8 cellular contexts compared by ENCODE assay signal in the genomic region with DNA sequence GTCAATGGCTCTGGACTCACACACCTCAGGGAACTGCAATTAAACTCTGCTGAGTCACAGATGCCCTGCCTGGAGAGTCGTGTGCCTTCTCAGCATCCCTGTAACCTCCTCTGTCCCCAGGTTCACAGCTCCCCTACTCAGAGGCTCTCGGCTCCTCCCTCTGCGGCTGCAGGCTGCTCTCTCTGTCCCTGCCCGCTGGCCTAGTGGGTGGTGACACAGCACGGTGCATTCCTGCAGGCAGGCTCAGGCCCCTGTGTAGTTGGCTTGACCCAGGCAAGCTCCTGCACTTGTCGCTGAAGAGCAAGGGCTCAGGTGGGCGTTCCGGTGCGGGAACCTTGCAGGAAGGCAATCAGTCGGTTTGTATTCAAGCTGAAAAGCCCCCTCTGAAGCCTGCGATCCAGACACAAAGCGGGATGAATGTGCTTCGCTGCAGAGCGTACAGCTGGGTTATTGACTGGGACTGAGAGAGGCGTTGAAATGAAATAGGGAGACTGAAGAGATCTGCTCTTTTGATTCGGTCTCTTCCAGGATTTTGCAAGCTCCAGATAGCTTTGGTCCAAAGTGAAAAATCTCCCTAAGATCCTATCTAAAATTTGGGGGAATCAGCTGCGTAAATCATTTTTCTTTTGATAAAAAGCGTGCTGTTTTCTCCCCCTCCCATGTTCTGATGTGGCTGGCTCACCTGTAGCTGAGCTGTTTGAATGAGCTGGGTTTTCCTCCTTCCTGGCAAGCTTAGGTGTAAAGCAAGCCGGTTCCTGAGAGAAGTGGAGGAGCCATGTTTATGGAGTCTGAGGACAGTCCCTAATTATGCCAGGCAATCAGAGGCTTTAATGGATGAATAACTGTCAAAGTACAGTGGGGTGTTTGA.
DNase-seq lines count a peak whose midpoint lies in the region; ATAC-seq and TF ChIP-seq lines count a peak whose summit lies in the region.

No MANE protein-coding gene starts in this region.

- H3K4me3 ChIP-seq in NT2/D1 (ENCODE audit: insufficient read length, low read depth) = no peak overlapping the region
- H3K4me3 ChIP-seq in iPS-11a (ENCODE audit: low read depth, low read length) = peak overlapping the region; percentile 9
- H3K4me3 ChIP-seq in aorta (ENCODE audit: low read length in 2 of 2) = no peak overlapping the region

- H3K4me1 ChIP-seq in NT2/D1 (ENCODE audit: insufficient read depth, insufficient read length) = no peaks in the 10 kb centered on the region
- H3K4me1 ChIP-seq in aorta (ENCODE audit: control insufficient read depth in 1 of 2, insufficient read depth in 2 of 2, low read length in 2 of 2) = no peaks in the 10 kb centered on the region

- H3K36me3 ChIP-seq in NT2/D1 (ENCODE audit: insufficient read depth, insufficient read length, low read length) (no peaks in the 10 kb centered on the region), aorta (ENCODE audit: control insufficient read depth in 1 of 2, insufficient read depth in 2 of 2, low read length in 1 of 2) (no peaks in the 10 kb centered on the region)

- no peak overlapping the region for H3K9ac ChIP-seq in NT2/D1 (ENCODE audit: insufficient read length, low read depth)

- ATAC-seq in aorta (ENCODE audit: low FRiP score) (no peak), GM21723 (IDR thresholded peaks at IDR 0.05; ENCODE audit: unreplicated experiment) (no peak)

- CTCF ChIA-PET in MCF 10A (lab: Yijun Ruan, JAX) = interaction anchor here (0.8 to 2.1 kb wide), 2 partner anchors 16 to 75 kb away, joined by 3 to 9 read pairs; no protein-coding TSS in a partner anchor

- no peaks in the 10 kb centered on the region for H3K9me3 Mint-ChIP-seq in MCF 10A (ENCODE audit: unreplicated experiment)

- WGBS in aorta, 2 donors = 59 to 62% methylated on average over 19 of the region's 19 CpGs

- no peaks in the 10 kb centered on the region for H3K4me1 Mint-ChIP-seq in MCF 10A (ENCODE audit: insufficient read depth, unreplicated experiment)

- intact Hi-C loops in MCF 10A (cut with micrococcal nuclease) = no loop called here
- intact Hi-C loops in aorta (cut with DNase I) = no loop called here

- H3K4me3 Mint-ChIP-seq in MCF 10A (ENCODE audit: unreplicated experiment) = no peak overlapping the region

- peak; percentile 9 to 31 for DNase-seq in T47D (ENCODE audit: low read depth in 1 of 2, low spot score in 1 of 2)
- DNase-seq in MCF 10A (ENCODE audit: unreplicated experiment) = no peak
- peak; percentile 44 for DNase-seq in NT2/D1 (ENCODE audit: low read depth, low spot score)
- peak; percentile 44 to 71 for DNase-seq in aorta
- DNase-seq in ACHN = no peak
- DNase-seq in UCSD-AML1 (lab: John Stamatoyannopoulos, UW; ENCODE audit: unreplicated experiment) = no peak

- H3K27ac ChIP-seq in aorta (ENCODE audit: low read depth in 1 of 2, low read length in 2 of 2) = no peak overlapping the region

- POLR2A ChIA-PET in MCF 10A (lab: Yijun Ruan, JAX) = no interaction called here

- no peak overlapping the region for H3K27ac Mint-ChIP-seq in MCF 10A (ENCODE audit: low read depth, unreplicated experiment)

- H3K9me3 ChIP-seq in NT2/D1 (ENCODE audit: insufficient read depth, low read length) (no peaks in the 10 kb centered on the region), aorta (ENCODE audit: control insufficient read depth, low read length) (no peaks in the 10 kb centered on the region)

- H3K36me3 Mint-ChIP-seq in MCF 10A (ENCODE audit: insufficient read depth, unreplicated experiment) = no peaks in the 10 kb centered on the region

- peaks cover 5% of the 10 kb centered on the region for H3K27me3 ChIP-seq in NT2/D1 (ENCODE audit: insufficient read depth, insufficient read length)
- no peaks in the 10 kb centered on the region for H3K27me3 ChIP-seq in aorta (ENCODE audit: control insufficient read depth in 1 of 2, insufficient read depth in 2 of 2, low read length in 1 of 2)

- no TSS peak for BruUV-seq in MCF 10A (replicated peaks; lab: Mats Ljungman, UMichigan)

- in situ Hi-C loops in T47D (cut with HindIII; ENCODE audit: low pct_unique_long_range_greater_than_20kb, low sequenced_read_pairs) = no loop called here
- in situ Hi-C loops in ACHN (cut with HindIII; ENCODE audit: low pct_ligation_motif_present, low pct_unique_long_range_greater_than_20kb, low sequenced_read_pairs) = no loop called here

- TF ChIP-seq CTCF in MCF 10A (IDR thresholded peaks at IDR 0.05; ENCODE audit: unreplicated experiment) = no peak

- peaks cover 32% of the 10 kb centered on the region for H3K27me3 Mint-ChIP-seq in MCF 10A (ENCODE audit: insufficient read depth, unreplicated experiment)

Comparison
In these comparisons a context has a peak if more than half of its experiments do, and no peak if none do; other contexts are left out.
1. DNase-seq: peak in T47D (2 of 2), NT2/D1 (single experiment) and aorta (2 of 2); none in MCF 10A (single experiment), ACHN (single experiment) and UCSD-AML1 (single experiment).